In genomic region chr6:136592930-136593673, GRCh38 we compare ENCODE assay signal across 1 cellular context.
TF ChIP-seq lines count a peak whose summit lies in the region.

No MANE protein-coding gene starts in this region.

TF ChIP-seq in GM12878, 131 proteins besides CTCF, POLR2A, EP300 and RAD21 (continued from another document):
- TF ChIP-seq ATF2 (IDR thresholded peaks at IDR 0.05; ENCODE audit: low read length), result no peak
- TF ChIP-seq MTA3 (IDR thresholded peaks at IDR 0.05; ENCODE audit: borderline replicate concordance, low read length), result no peak
- TF ChIP-seq BMI1 (IDR thresholded peaks at IDR 0.05; ENCODE audit: borderline replicate concordance), result no peak
- no peak for TF ChIP-seq NR2C1 (IDR thresholded peaks at IDR 0.05)
- TF ChIP-seq KLF5 (IDR thresholded peaks at IDR 0.05; ENCODE audit: partially characterized antibody), result no peak
- no peak for TF ChIP-seq EZH2 (IDR thresholded peaks at IDR 0.05; ENCODE audit: borderline replicate concordance, control insufficient read depth, low read depth, low read length)
- TF ChIP-seq CHD1 (IDR thresholded peaks at IDR 0.05; ENCODE audit: low read depth, low read length), result no peak
- no peak for TF ChIP-seq DPF2 (IDR thresholded peaks at IDR 0.05)
